ENCODE assay signal across 8 cellular contexts in the genomic region with DNA sequence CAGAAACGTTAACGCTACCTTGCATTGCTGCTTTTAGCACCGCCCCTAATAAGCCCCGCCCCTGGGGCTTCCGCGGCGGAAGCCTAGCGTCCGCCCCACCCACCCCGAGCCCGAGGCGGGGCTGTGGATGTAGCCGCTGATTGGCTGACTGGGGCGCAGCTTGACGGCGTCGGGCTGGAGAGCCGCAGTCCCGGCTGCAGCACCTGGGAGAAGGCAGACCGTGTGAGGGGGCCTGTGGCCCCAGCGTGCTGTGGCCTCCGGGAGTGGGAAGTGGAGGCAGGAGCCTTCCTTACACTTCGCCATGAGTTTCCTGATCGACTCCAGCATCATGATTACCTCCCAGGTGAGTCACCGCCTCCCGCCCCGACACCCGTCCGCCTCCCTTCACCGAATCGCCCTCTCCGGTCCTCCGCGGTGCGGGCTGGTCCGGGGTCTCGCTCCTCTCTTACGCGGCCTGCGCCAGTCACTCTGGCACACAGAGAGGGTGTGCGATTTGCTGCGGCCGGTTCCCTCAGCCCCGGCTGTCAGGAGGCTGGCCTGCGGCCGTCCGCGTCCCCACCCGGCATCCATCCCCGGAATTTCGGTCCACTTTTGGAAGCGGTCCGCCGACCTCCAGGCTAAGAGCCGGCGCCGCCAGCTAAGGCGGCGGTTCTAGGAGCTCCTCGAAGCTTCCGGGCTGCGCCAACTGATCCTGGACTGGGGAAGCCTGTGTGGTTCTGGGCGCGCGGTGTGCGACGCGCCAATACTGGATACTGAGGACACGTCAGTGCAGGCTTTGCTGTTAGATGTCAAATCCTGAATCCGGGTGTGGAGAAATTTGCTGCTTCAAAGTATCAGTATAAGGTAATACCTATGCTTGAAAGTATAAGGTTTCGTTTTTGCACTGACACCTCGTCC. TPM values are rescaled to one million over a fixed set of nuclear protein-coding genes. Genes with fewer than 3 reads are reported as not detected.
DNase-seq lines count a peak whose midpoint lies in the region; ATAC-seq and FAIRE-seq lines count a peak whose summit lies in the region.
"Not testable (repeated sequence)": the region's sequence is repeated elsewhere in the genome, so short reads cannot be mapped to it uniquely, and the experiment has no call there.

A gene (plus strand): TSS at position 185 of the 897 bp plus-strand sequence. CDS start 117 bp downstream, at position 302.

- H3K36me3 ChIP-seq in aorta (ENCODE audit: control insufficient read depth in 1 of 2, insufficient read depth in 2 of 2, low read length in 1 of 2), result not testable (repeated sequence)

- peak; percentile 50 for DNase-seq in GM18507 (ENCODE audit: extremely low spot score, insufficient read length, low read depth)
- DNase-seq in NCI-H2029 (lab: John Stamatoyannopoulos, UW), result peak; percentile 85
- DNase-seq in T-helper 9 cell, result peak; percentile 84
- peak; percentile 95 for DNase-seq in astrocyte of the hippocampus (ENCODE audit: low read depth, low spot score)
- peak; percentile 51 to 85 for DNase-seq in hippocampal formation (lab: John Stamatoyannopoulos, UW)
- DNase-seq in renal cortical epithelial cell (ENCODE audit: low read depth), result peak; percentile 81
- DNase-seq in aorta, result peak; percentile 95 to 97

- FAIRE-seq in GM18507 (lab: Jason Lieb, UNC), result peak; percentile 96

- 0% methylated on average over 36 to 57 of the region's 72 CpGs for WGBS in aorta, 2 donors

- H3K4me1 ChIP-seq in aorta (ENCODE audit: control insufficient read depth in 1 of 2, insufficient read depth in 2 of 2, low read length in 2 of 2), result not testable (repeated sequence)

- intact Hi-C loops in aorta (cut with DNase I), result not testable (repeated sequence)

- ATAC-seq in HG02981 (IDR thresholded peaks at IDR 0.05; ENCODE audit: unreplicated experiment) (peak; percentile 96), aorta (ENCODE audit: low FRiP score) (peak; percentile 99)

- not testable (repeated sequence) for H3K9me3 ChIP-seq in aorta (ENCODE audit: control insufficient read depth, low read length)

- peak within 1 kb of the TSS in 1 of 2 donors; percentile 40 for H3K4me3 ChIP-seq in aorta (ENCODE audit: low read length in 2 of 2)

- H3K27ac ChIP-seq in aorta (ENCODE audit: low read depth in 1 of 2, low read length in 2 of 2), result peak within 1 kb of the TSS in 1 of 2 donors; percentile 22

- not testable (repeated sequence) for H3K27me3 ChIP-seq in aorta (ENCODE audit: control insufficient read depth in 1 of 2, insufficient read depth in 2 of 2, low read length in 1 of 2)

RNA-seq across cellular contexts. Expression of the gene that starts here (rescaled TPM):
- total RNA-seq in renal cortical epithelial cell (18.1 and 26.4 TPM in 2 replicates), aorta (10 to 100 TPM; 13.3 to 15.2 TPM)
- 10 to 100 TPM in 1 of 2 donors, 1 to 10 TPM in 1; 2.6 to 15.3 TPM for polyA plus RNA-seq in aorta
